Comparison of ENCODE assay signal across 33 cellular contexts in genomic region chr4:80680934-80681333, GRCh38.
DNase-seq lines count a peak whose midpoint lies in the region; ATAC-seq, FAIRE-seq and TF ChIP-seq lines count a peak whose summit lies in the region.
"Had no signal": no experiment of that assay in that cellular context is flagged by ENCODE, and none has a peak within 500 bp of the region (broad histone marks: within the 10 kb centered on the region; RNA-seq: fewer than 3 reads in every experiment).

No MANE protein-coding gene starts in this region.

- H3K56ac ChIP-seq in IMR-90 (ENCODE audit: extremely low read depth, insufficient read depth, low read length): no peak overlapping the region

- H2BK5ac ChIP-seq in IMR-90 (ENCODE audit: low read depth, low read length, poor library complexity, severe bottlenecking): no peak overlapping the region

- no peak for ATAC-seq in HepG2
- no peak for ATAC-seq in right lobe of liver
- no peak for ATAC-seq in A549
- no peak for ATAC-seq in IMR-90 (ENCODE audit: low read depth)
- no peak for ATAC-seq in K562
- ATAC-seq: CD8-positive, alpha-beta T cell had no signal

- no peak for FAIRE-seq in HepG2 (lab: Jason Lieb, UNC)
- FAIRE-seq in A549 (lab: Jason Lieb, UNC): no peak
- FAIRE-seq in K562 (lab: Jason Lieb, UNC): no peak
- FAIRE-seq: A204.1, D721Med had no signal

- H2BK15ac ChIP-seq in IMR-90 (ENCODE audit: low read depth, low read length): no peak overlapping the region

- TF ChIP-seq CTCF in HepG2 (CRISPR knock-in tag; IDR thresholded peaks at IDR 0.05) (no peak), right lobe of liver (IDR thresholded peaks at IDR 0.05) (no peak), A549 (IDR thresholded peaks at IDR 0.05) (no peak), IMR-90 (conservative IDR thresholded peaks at IDR 0.05; ENCODE audit: low read depth, low read length) (no peak), K562 (IDR thresholded peaks at IDR 0.05 in 2 of 3, conservative IDR thresholded peaks at IDR 0.05 in 1 of 3; ENCODE audit: insufficient read depth in 2 of 3, low read depth in 1 of 3, low read length in 3 of 3) (no peak)

- no peaks in the 10 kb centered on the region for H3K79me1 ChIP-seq in IMR-90 (ENCODE audit: low read depth in 1 of 2, low read length in 2 of 2)

- TF ChIP-seq POLR2A in HepG2 (IDR thresholded peaks at IDR 0.05; ENCODE audit: insufficient read depth in 1 of 2, low read depth in 2 of 2, low read length in 2 of 2) (no peak), right lobe of liver (IDR thresholded peaks at IDR 0.05) (no peak), A549 (IDR thresholded peaks at IDR 0.05; ENCODE audit: low read length) (no peak), IMR-90 (IDR thresholded peaks at IDR 0.05; ENCODE audit: low read depth, low read length) (no peak), K562 (conservative IDR thresholded peaks at IDR 0.05) (no peak)

- H2BK20ac ChIP-seq in IMR-90 (ENCODE audit: low read depth, low read length): no peak overlapping the region

- H4K20me1 ChIP-seq in HepG2 (ENCODE audit: insufficient read depth, low read length) (no peaks in the 10 kb centered on the region), IMR-90 (ENCODE audit: insufficient read depth, low read length) (no peaks in the 10 kb centered on the region), K562 (replicated peaks; ENCODE audit: control insufficient read depth, insufficient read depth, low read length) (no peaks in the 10 kb centered on the region)
- H4K20me1 ChIP-seq: BLaER1; BLaER1 treated with 17β-estradiol and CSF1 and Interleukin-3, amounts not matched to agents 10 nM and 100 nM had no signal

- H2AFZ ChIP-seq in HepG2 (ENCODE audit: low read length) (no peak overlapping the region), IMR-90 (replicated peaks; ENCODE audit: low read length, poor library complexity) (no peak overlapping the region), K562 (ENCODE audit: low read depth, low read length) (no peak overlapping the region)

- no peaks in the 10 kb centered on the region for H3K9me1 ChIP-seq in IMR-90 (ENCODE audit: insufficient read depth, low read length)
- H3K9me1 ChIP-seq in K562 (ENCODE audit: control insufficient read depth, insufficient read depth, low read length): no peaks in the 10 kb centered on the region

- H3K9me3 ChIP-seq in HepG2 (ENCODE audit: low read length): no peaks in the 10 kb centered on the region
- H3K9me3 ChIP-seq in right lobe of liver: no peaks in the 10 kb centered on the region
- H3K9me3 ChIP-seq in A549: no peaks in the 10 kb centered on the region
- no peaks in the 10 kb centered on the region for H3K9me3 ChIP-seq in IMR-90 (ENCODE audit: control insufficient read depth, insufficient read depth, low read length)
- H3K9me3 ChIP-seq in K562 (replicated peaks; ENCODE audit: control insufficient read depth, insufficient read depth, low read depth, low read length): no peaks in the 10 kb centered on the region
- H3K9me3 ChIP-seq: BE2C, Caco-2 had no signal

- no peak overlapping the region for H4K91ac ChIP-seq in IMR-90 (ENCODE audit: insufficient read depth, low read depth, low read length)

- CTCF ChIA-PET in HepG2 (lab: Yijun Ruan, JAX; ENCODE audit: low intra/inter-chr PET ratio, low total read pairs) (no interaction called here), A549 (lab: Yijun Ruan, JAX) (no interaction called here), IMR-90 (lab: Yijun Ruan, JAX) (no interaction called here), K562 (lab: Yijun Ruan, JAX; ENCODE audit: low intra/inter-chr PET ratio) (no interaction called here)

- no peak for TF ChIP-seq EP300 in HepG2 (IDR thresholded peaks at IDR 0.05; ENCODE audit: low read depth in 2 of 2, low read length in 2 of 2)
- no peak for TF ChIP-seq EP300 in HepG2 (CRISPR knock-in tag; IDR thresholded peaks at IDR 0.05; ENCODE audit: borderline replicate concordance)
- no peak for TF ChIP-seq EP300 in A549 (IDR thresholded peaks at IDR 0.05)
- TF ChIP-seq EP300 in K562 (IDR thresholded peaks at IDR 0.05; ENCODE audit: low read length): no peak

- POLR2A ChIA-PET in HepG2 (lab: Yijun Ruan, JAX) (no interaction called here), A549 (lab: Yijun Ruan, JAX) (no interaction called here), IMR-90 (lab: Charles Lee; ENCODE audit: unreplicated experiment) (no interaction called here), K562 (lab: Yijun Ruan, JAX) (no interaction called here)

- dilution Hi-C loops in IMR-90 (cut with HindIII; ENCODE audit: low sequenced_read_pairs, unreplicated experiment): no loop called here

- H3K4me3 ChIP-seq in HepG2 (replicated peaks in 1 of 3; ENCODE audit: insufficient read depth in 1 of 3, low read depth in 2 of 3, low read length in 3 of 3) (no peak overlapping the region), right lobe of liver (no peak overlapping the region), A549 (no peak overlapping the region), IMR-90 (ENCODE audit: insufficient read depth, low read depth, low read length) (no peak overlapping the region), K562 (no peak overlapping the region)
- H3K4me3 ChIP-seq: BLaER1; BLaER1 treated with 17β-estradiol and CSF1 and Interleukin-3, amounts not matched to agents 10 nM and 100 nM had no signal

- H3K4ac ChIP-seq in IMR-90 (ENCODE audit: low read depth, low read length): no peak overlapping the region

- H4K8ac ChIP-seq in IMR-90 (ENCODE audit: low read depth in 2 of 2, low read length in 2 of 2): no peak overlapping the region

- TF ChIP-seq RAD21 in HepG2 (CRISPR knock-in tag; IDR thresholded peaks at IDR 0.05) (no peak), A549 (conservative IDR thresholded peaks at IDR 0.05 in 1 of 2, IDR thresholded peaks at IDR 0.05 in 1 of 2) (no peak), IMR-90 (IDR thresholded peaks at IDR 0.05; ENCODE audit: low read length) (no peak), K562 (CRISPR knock-in tag; conservative IDR thresholded peaks at IDR 0.05 in 1 of 2, IDR thresholded peaks at IDR 0.05 in 1 of 2) (no peak)

- H3K27ac ChIP-seq in HepG2 (ENCODE audit: extremely low read length, insufficient read depth, low read length) (no peak overlapping the region), right lobe of liver (no peak overlapping the region), A549 (no peak overlapping the region), IMR-90 (ENCODE audit: insufficient read depth, low read length) (no peak overlapping the region), K562 (ENCODE audit: extremely low read depth, low read depth, low read length) (no peak overlapping the region)
- H3K27ac ChIP-seq: 22Rv1; BLaER1; BLaER1 treated with 17β-estradiol and CSF1 and Interleukin-3, amounts not matched to agents 10 nM and 100 nM; C4-2B had no signal

- H3K9ac ChIP-seq in HepG2 (ENCODE audit: insufficient read depth, low read depth, low read length) (no peak overlapping the region), IMR-90 (ENCODE audit: low read depth, low read length) (no peak overlapping the region), K562 (ENCODE audit: insufficient read depth in 1 of 2, low read depth in 2 of 2, low read length in 2 of 2) (no peak overlapping the region)
- H3K9ac ChIP-seq: BLaER1; BLaER1 treated with 17β-estradiol and CSF1 and Interleukin-3, amounts not matched to agents 10 nM and 100 nM had no signal

- no peak overlapping the region for H3K14ac ChIP-seq in IMR-90 (replicated peaks; ENCODE audit: low read depth, low read length)

- H3K4me1 ChIP-seq in HepG2 (ENCODE audit: insufficient read depth, low read length) (no peaks in the 10 kb centered on the region), right lobe of liver (no peaks in the 10 kb centered on the region), A549 (no peaks in the 10 kb centered on the region), IMR-90 (ENCODE audit: control insufficient read depth, insufficient read depth, low read length) (no peaks in the 10 kb centered on the region), K562 (replicated peaks in 1 of 2; ENCODE audit: control insufficient read depth in 2 of 2, insufficient read depth in 2 of 2, low read length in 2 of 2) (no peaks in the 10 kb centered on the region)
- H3K4me1 ChIP-seq: BE2C, Caco-2 had no signal

- H3K18ac ChIP-seq in IMR-90 (ENCODE audit: low read depth, low read length): no peak overlapping the region

- no peak overlapping the region for H2AK5ac ChIP-seq in IMR-90 (ENCODE audit: low read depth, low read length)

- H3K36me3 ChIP-seq in HepG2 (replicated peaks in 1 of 2; ENCODE audit: control insufficient read depth in 1 of 2, insufficient read depth in 2 of 2, low read length in 2 of 2) (no peaks in the 10 kb centered on the region), right lobe of liver (no peaks in the 10 kb centered on the region), IMR-90 (ENCODE audit: control insufficient read depth, insufficient read depth, low read length) (no peaks in the 10 kb centered on the region), K562 (ENCODE audit: control insufficient read depth, insufficient read depth, low read length) (no peaks in the 10 kb centered on the region)
- H3K36me3 ChIP-seq: BE2C; BLaER1; BLaER1 treated with 17β-estradiol and CSF1 and Interleukin-3, amounts not matched to agents 10 nM and 100 nM had no signal

- DNase-seq in HepG2 (ENCODE audit: low spot score): no peak
- no peak for DNase-seq in right lobe of liver
- no peak for DNase-seq in A549 (ENCODE audit: low read depth in 1 of 2, low spot score in 1 of 2)
- no peak for DNase-seq in IMR-90
- no peak for DNase-seq in K562 (ENCODE audit: extremely low read depth in 1 of 4, low spot score in 3 of 4)
- no peak for DNase-seq in NCI-H1105 (lab: John Stamatoyannopoulos, UW)
- no peak for DNase-seq in AML-193 (lab: John Stamatoyannopoulos, UW)
- no peak for DNase-seq in activated gamma-delta T cell treated with Interleukin-2 at 50 U/mL for 16 hours
- DNase-seq: 8988T; ACHN; BE2C; C1 segment of cervical spinal cord; Caco-2; Calu3; CD4-positive, alpha-beta memory T cell; CD4-positive, alpha-beta T cell; CD4-positive, CD25-positive, alpha-beta regulatory T cell; CD8-positive, alpha-beta memory T cell; CD8-positive, alpha-beta T cell; COR-L47; DMS 273 treated with DMSO at 0.1 percent for 48 hours; DMS153; DMS53; DMS79; DMS79 treated with DMSO at 0.1 percent for 48 hours; DND-41; EL had no signal

- H2AK9ac ChIP-seq in IMR-90 (replicated peaks; ENCODE audit: low read depth, low read length, poor library complexity): no peak overlapping the region

- H3K4me2 ChIP-seq in HepG2 (ENCODE audit: low read depth, low read length) (no peak overlapping the region), A549 (no peak overlapping the region), IMR-90 (ENCODE audit: low read depth, low read length) (no peak overlapping the region), K562 (ENCODE audit: insufficient read depth, low read length) (no peak overlapping the region)
- H3K4me2 ChIP-seq: BLaER1 had no signal

- H2BK120ac ChIP-seq in IMR-90 (ENCODE audit: low read depth, low read length): no peak overlapping the region

- intact Hi-C loops in HepG2 (cut with micrococcal nuclease; ENCODE audit: unreplicated experiment): no loop called here
- intact Hi-C loops in right lobe of liver (cut with DNase I): no loop called here
- intact Hi-C loops in IMR-90 (cut with micrococcal nuclease): no loop called here
- intact Hi-C loops in K562 (cut with micrococcal nuclease): no loop called here

- no peak overlapping the region for H4K5ac ChIP-seq in IMR-90 (ENCODE audit: low read depth, low read length)

- BruUV-seq in HepG2 (replicated peaks; lab: Mats Ljungman, UMichigan) (no TSS peak), IMR-90 (replicated peaks; lab: Mats Ljungman, UMichigan) (no TSS peak), K562 (replicated peaks; lab: Mats Ljungman, UMichigan) (no TSS peak)

- H3K79me2 ChIP-seq in HepG2 (ENCODE audit: insufficient read depth, low read length) (no peaks in the 10 kb centered on the region), K562 (ENCODE audit: control insufficient read depth, insufficient read depth, low read length) (no peaks in the 10 kb centered on the region)

- H3K23ac ChIP-seq in IMR-90 (ENCODE audit: low read depth, low read length): no peak overlapping the region

- in situ Hi-C loops in HepG2 (cut with HindIII; ENCODE audit: extremely low pct_ligation_motif_present, low pct_unique_long_range_greater_than_20kb) (no loop called here), IMR-90 (cut with MboI; ENCODE audit: low sequenced_read_pairs) (no loop called here), K562 (cut with MboI) (no loop called here)

- H3K27me3 ChIP-seq in HepG2 (ENCODE audit: control insufficient read depth in 1 of 2, insufficient read depth in 2 of 2, low read length in 2 of 2) (no peaks in the 10 kb centered on the region; a peak in 1 of 5 replicates), right lobe of liver (no peaks in the 10 kb centered on the region), IMR-90 (ENCODE audit: control insufficient read depth, insufficient read depth, low read length) (no peaks in the 10 kb centered on the region), K562 (ENCODE audit: control insufficient read depth in 2 of 2, insufficient read depth in 2 of 2, low read length in 2 of 2) (no peaks in the 10 kb centered on the region)
- H3K27me3 ChIP-seq: BE2C; BLaER1; BLaER1 treated with 17β-estradiol and CSF1 and Interleukin-3, amounts not matched to agents 10 nM and 100 nM had no signal

Comparison
In these comparisons a context has a peak if more than half of its experiments do, and no peak if none do; other contexts are left out.
1. Of the 241 proteins assayed by ChIP-seq in both HepG2 and K562: peak only in HepG2: none; only in K562: MAFG; in both: MAFF; in neither: 238; mixed calls (peak in some experiments, not most) for 1.